14 cellular contexts compared by ENCODE assay signal in the genomic region with DNA sequence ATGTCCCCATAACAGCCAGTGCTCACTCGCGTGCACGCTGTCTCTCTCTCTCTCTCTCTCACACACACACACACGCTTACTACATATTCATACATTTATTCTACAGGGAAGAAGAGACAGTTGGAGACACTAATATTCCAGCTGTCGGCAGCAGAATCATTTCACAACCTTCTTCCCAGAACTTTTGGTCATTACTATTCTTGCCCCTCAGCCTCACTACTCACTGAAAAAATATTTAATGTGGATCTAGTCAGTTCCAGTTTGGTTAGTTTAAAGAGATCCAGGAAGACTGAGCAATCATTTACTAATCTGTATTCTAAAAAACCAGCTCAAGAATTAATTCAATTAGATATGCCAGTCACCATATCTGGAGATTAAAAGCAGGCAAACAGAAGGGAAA.
DNase-seq lines count a peak whose midpoint lies in the region; ATAC-seq, FAIRE-seq and TF ChIP-seq lines count a peak whose summit lies in the region.
"Had no signal": no experiment of that assay in that cellular context is flagged by ENCODE, and none has a peak within 500 bp of the region (broad histone marks: within the 10 kb centered on the region; RNA-seq: fewer than 3 reads in every experiment).

No MANE protein-coding gene starts in this region.

- no peaks in the 10 kb centered on the region for H3K9me3 ChIP-seq in breast epithelium
- H3K9me3 ChIP-seq in kidney (ENCODE audit: control insufficient read depth in 1 of 2, low read length in 2 of 2) = no peaks in the 10 kb centered on the region
- H3K9me3 ChIP-seq in thoracic aorta = no peaks in the 10 kb centered on the region
- H3K9me3 ChIP-seq in CD8-positive, alpha-beta memory T cell (ENCODE audit: low read length) = no peaks in the 10 kb centered on the region
- H3K9me3 ChIP-seq: neutrophil, stomach had no signal

- H3K27ac Mint-ChIP-seq in MCF 10A (ENCODE audit: low read depth, unreplicated experiment) (peak overlapping the region; percentile 46), brain (peak overlapping the region in 3 of 5 experiments; percentile 20 to 49 (median 36))
- H3K27ac Mint-ChIP-seq in CD8-positive, alpha-beta memory T cell = peak overlapping the region in 1 of 8 donors; percentile 33

- H3K9ac ChIP-seq in kidney (ENCODE audit: low read length in 2 of 2) = no peak overlapping the region
- H3K9ac ChIP-seq: KMS-11 had no signal

- TF ChIP-seq POLR2A in breast epithelium (IDR thresholded peaks at IDR 0.05) = no peak

- H3K36me3 Mint-ChIP-seq in MCF 10A (ENCODE audit: insufficient read depth, unreplicated experiment) (peaks cover 2% of the 10 kb centered on the region), brain (no peaks in the 10 kb centered on the region)
- no peaks in the 10 kb centered on the region for H3K36me3 Mint-ChIP-seq in CD8-positive, alpha-beta memory T cell

- H3K36me3 ChIP-seq in breast epithelium (no peaks in the 10 kb centered on the region), kidney (ENCODE audit: control insufficient read depth in 1 of 2, insufficient read depth in 2 of 2, low read length in 2 of 2) (no peaks in the 10 kb centered on the region), thoracic aorta (no peaks in the 10 kb centered on the region)
- H3K36me3 ChIP-seq in CD8-positive, alpha-beta memory T cell (ENCODE audit: insufficient read depth, low read length) = no peaks in the 10 kb centered on the region
- H3K36me3 ChIP-seq: neutrophil, stomach had no signal

- H3K9me3 Mint-ChIP-seq in MCF 10A (ENCODE audit: unreplicated experiment) = no peaks in the 10 kb centered on the region
- H3K9me3 Mint-ChIP-seq in brain = no peaks in the 10 kb centered on the region
- peaks cover 0 to 2% (median 0%) of the 10 kb centered on the region in 5 donors for H3K9me3 Mint-ChIP-seq in CD8-positive, alpha-beta memory T cell

- intact Hi-C loops in MCF 10A (cut with micrococcal nuclease) = loop anchor here (10.0 kb wide), 1 partner anchor 229 kb away; no protein-coding TSS in a partner anchor
- intact Hi-C loops in breast epithelium (cut with DNase I; ENCODE audit: low total_unique reads) = no loop called here
- intact Hi-C loops in kidney (cut with DNase I) = no loop called here

- FAIRE-seq in kidney (lab: Jason Lieb, UNC) = peak; percentile 87

- DNase-seq in MCF 10A (ENCODE audit: unreplicated experiment) (peak; percentile 72), breast epithelium (ENCODE audit: low spot score in 2 of 2) (no peak), kidney (no peak), thoracic aorta (ENCODE audit: low spot score) (no peak), NCI-H1930 (lab: John Stamatoyannopoulos, UW) (no peak)
- no peak for DNase-seq in CD8-positive, alpha-beta memory T cell
- DNase-seq: DMS79; stimulated activated CD4-positive, alpha-beta T cell treated with anti-CD3 and anti-CD28 coated beads, Interleukin-4, amount 100 ng/mL, for 24 hours; stomach had no signal

- H3K27me3 Mint-ChIP-seq in MCF 10A (ENCODE audit: insufficient read depth, unreplicated experiment) (no peaks in the 10 kb centered on the region), brain (peaks cover 3% of the 10 kb centered on the region)
- no peaks in the 10 kb centered on the region for H3K27me3 Mint-ChIP-seq in CD8-positive, alpha-beta memory T cell

- H3K4me3 Mint-ChIP-seq in MCF 10A (ENCODE audit: unreplicated experiment) (peak overlapping the region; percentile 25), brain (no peak overlapping the region)
- no peak overlapping the region for H3K4me3 Mint-ChIP-seq in CD8-positive, alpha-beta memory T cell

- TF ChIP-seq CTCF in MCF 10A (IDR thresholded peaks at IDR 0.05; ENCODE audit: unreplicated experiment) = no peak
- TF ChIP-seq CTCF in breast epithelium (IDR thresholded peaks at IDR 0.05) = no peak
- TF ChIP-seq CTCF in brain (conservative IDR thresholded peaks at IDR 0.05) = no peak
- no peak for TF ChIP-seq CTCF in kidney (IDR thresholded peaks at IDR 0.05; ENCODE audit: borderline replicate concordance, extremely low read depth, insufficient read depth)
- TF ChIP-seq CTCF in thoracic aorta (IDR thresholded peaks at IDR 0.05) = no peak

- POLR2A ChIA-PET in MCF 10A (lab: Yijun Ruan, JAX) = no interaction called here
- POLR2A ChIA-PET in CD8-positive, alpha-beta memory T cell (lab: Charles Lee) = no interaction called here

- CTCF ChIA-PET in MCF 10A (lab: Yijun Ruan, JAX) = interaction anchor here (1.0 kb wide), 1 partner anchor 20 kb away, joined by 4 read pairs; no protein-coding TSS in a partner anchor
- CTCF ChIA-PET in CD8-positive, alpha-beta memory T cell (lab: Charles Lee) = no interaction called here

- H3K4me1 Mint-ChIP-seq in MCF 10A (ENCODE audit: insufficient read depth, unreplicated experiment) = peaks cover 19% of the 10 kb centered on the region
- peaks cover 47% of the 10 kb centered on the region for H3K4me1 Mint-ChIP-seq in brain
- H3K4me1 Mint-ChIP-seq in CD8-positive, alpha-beta memory T cell = no peaks in the 10 kb centered on the region

- BruUV-seq in MCF 10A (replicated peaks; lab: Mats Ljungman, UMichigan) = no TSS peak

- no peak overlapping the region for H3K4me3 ChIP-seq in breast epithelium
- no peak overlapping the region for H3K4me3 ChIP-seq in kidney (ENCODE audit: low read length in 2 of 2)
- peak overlapping the region; percentile 35 for H3K4me3 ChIP-seq in thoracic aorta
- no peak overlapping the region for H3K4me3 ChIP-seq in CD8-positive, alpha-beta memory T cell (ENCODE audit: low read length)
- H3K4me3 ChIP-seq: stomach had no signal

- no peak overlapping the region for H3K27ac ChIP-seq in breast epithelium
- H3K27ac ChIP-seq in kidney (ENCODE audit: low read depth in 2 of 2, low read length in 2 of 2) = no peak overlapping the region
- H3K27ac ChIP-seq in thoracic aorta = peak overlapping the region; percentile 31 to 67
- no peak overlapping the region for H3K27ac ChIP-seq in CD8-positive, alpha-beta memory T cell (ENCODE audit: low read depth, low read length)
- H3K27ac ChIP-seq: 22Rv1, KMS-11, neutrophil had no signal

- H3K27me3 ChIP-seq in breast epithelium (no peaks in the 10 kb centered on the region), thoracic aorta (replicated peaks; ENCODE audit: insufficient read depth) (no peaks in the 10 kb centered on the region)
- H3K27me3 ChIP-seq in CD8-positive, alpha-beta memory T cell (ENCODE audit: insufficient read depth, low read length, poor library complexity, severe bottlenecking) = no peaks in the 10 kb centered on the region
- H3K27me3 ChIP-seq: neutrophil, stomach had no signal

- ATAC-seq in thoracic aorta (ENCODE audit: insufficient number of reproducible peaks, low FRiP score, low read depth) (peak; percentile 59), GM21825 (IDR thresholded peaks at IDR 0.05; ENCODE audit: unreplicated experiment) (no peak)

- no peaks in the 10 kb centered on the region for H3K4me1 ChIP-seq in breast epithelium
- peaks cover 0 to 4% of the 10 kb centered on the region in 2 donors for H3K4me1 ChIP-seq in kidney (ENCODE audit: control insufficient read depth in 1 of 2, insufficient read depth in 1 of 2, low read depth in 1 of 2, low read length in 2 of 2)
- peaks cover 10 to 59% of the 10 kb centered on the region in 2 donors for H3K4me1 ChIP-seq in thoracic aorta (ENCODE audit: control insufficient read depth in 1 of 2, low read depth in 2 of 2)
- no peaks in the 10 kb centered on the region for H3K4me1 ChIP-seq in CD8-positive, alpha-beta memory T cell (ENCODE audit: insufficient read depth, low read length)

Comparison
In these comparisons a context has a peak if more than half of its experiments do, and no peak if none do; other contexts are left out.
1. H3K27ac ChIP-seq: peak in thoracic aorta (2 of 2); none in breast epithelium (0 of 2), kidney (0 of 2) and CD8-positive, alpha-beta memory T cell (single experiment).